ENCODE assay signal across 24 cellular contexts in the genomic region with DNA sequence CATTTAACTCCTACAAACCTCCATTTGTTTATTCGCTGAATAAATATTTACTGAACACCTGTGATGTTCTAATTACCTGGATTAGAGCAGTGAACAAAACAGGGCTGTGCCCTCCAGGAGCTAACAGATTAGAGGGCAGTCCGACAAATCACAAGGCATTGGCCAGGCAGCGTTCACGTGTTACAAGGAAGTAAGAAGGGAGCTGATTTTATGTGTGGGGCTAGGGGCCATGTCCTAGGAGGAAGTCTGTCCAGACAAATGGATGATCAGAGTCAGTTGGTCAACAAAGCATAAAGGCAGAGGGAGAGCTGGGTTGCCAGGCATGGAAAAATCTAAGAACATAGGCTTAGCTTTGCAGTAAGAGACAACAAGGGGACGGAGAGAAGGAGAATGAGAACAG. TPM values are rescaled to one million over a fixed set of nuclear protein-coding genes. Genes with fewer than 3 reads are reported as not detected.
DNase-seq lines count a peak whose midpoint lies in the region; ATAC-seq, FAIRE-seq and TF ChIP-seq lines count a peak whose summit lies in the region.
"Had no signal": no experiment of that assay in that cellular context is flagged by ENCODE, and none has a peak within 500 bp of the region (broad histone marks: within the 10 kb centered on the region; RNA-seq: fewer than 3 reads in every experiment).

No MANE protein-coding gene starts in this region.

- H2AK5ac ChIP-seq in H1 (ENCODE audit: low read depth, low read length), result no peak overlapping the region

- TF ChIP-seq CTCF in H1 (IDR thresholded peaks at IDR 0.05; ENCODE audit: control extremely low read depth in 1 of 3, insufficient read depth in 1 of 3, low read depth in 1 of 3, low read length in 3 of 3), result no peak
- TF ChIP-seq CTCF in mucosa of descending colon (IDR thresholded peaks at IDR 0.05), result no peak

- no peak overlapping the region for H3K23ac ChIP-seq in H1 (ENCODE audit: insufficient read length)

- no peak overlapping the region for H4K91ac ChIP-seq in H1 (replicated peaks; ENCODE audit: insufficient read length, low read length)

- DNase-seq in NCI-H748 (lab: John Stamatoyannopoulos, UW; ENCODE audit: unreplicated experiment), result peak; percentile 20
- no peak for DNase-seq in NCI-H748 treated with DMSO at 0.1 percent for 48 hours (lab: John Stamatoyannopoulos, UW)
- DNase-seq in H1 (ENCODE audit: low read depth in 1 of 2, low spot score in 2 of 2), result no peak
- no peak for DNase-seq in mucosa of descending colon
- no peak for DNase-seq in AG08395 (ENCODE audit: low spot score)
- DNase-seq in NCI-H774 (lab: John Stamatoyannopoulos, UW), result no peak
- DNase-seq: 8988T; ACHN; CD4-positive, alpha-beta T cell; CD8-positive, alpha-beta memory T cell; DMS 273 treated with DMSO at 0.1 percent for 48 hours; DMS79; EL; GDM1; HFFc6 had no signal

- H3K23me2 ChIP-seq in H1 (ENCODE audit: low read depth, low read length), result no peaks in the 10 kb centered on the region

- H3K9me3 ChIP-seq in BLaER1 treated with 17β-estradiol and CSF1 and Interleukin-3, amounts not matched to agents 10 nM and 100 nM (replicated peaks in 1 of 11), result peaks cover 0 to 6% (median 0%) of the 10 kb centered on the region in 11 experiments; a peak in 1 of 22 replicates
- H3K9me3 ChIP-seq in H1 (ENCODE audit: insufficient read depth in 2 of 2, low read depth in 1 of 2, low read length in 1 of 2), result no peaks in the 10 kb centered on the region
- no peaks in the 10 kb centered on the region for H3K9me3 ChIP-seq in mucosa of descending colon
- H3K9me3 ChIP-seq: A549, HAP-1 had no signal

- no peaks in the 10 kb centered on the region for H3K79me1 ChIP-seq in H1 (ENCODE audit: low read depth, low read length)

- H2BK120ac ChIP-seq in H1 (replicated peaks; ENCODE audit: low read depth, low read length), result no peak overlapping the region

- H3K14ac ChIP-seq in H1 (ENCODE audit: insufficient read length), result no peak overlapping the region

- H4K5ac ChIP-seq in H1 (ENCODE audit: insufficient read length, low read depth, low read length), result no peak overlapping the region

- no peak overlapping the region for H2BK20ac ChIP-seq in H1 (ENCODE audit: low read length)

- no peak overlapping the region for H2BK12ac ChIP-seq in H1 (ENCODE audit: low read depth, low read length)

- no peak overlapping the region for H3K56ac ChIP-seq in H1 (replicated peaks; ENCODE audit: insufficient read length, low read depth, low read length)

- CTCF ChIA-PET in H1 (lab: Charles Lee; ENCODE audit: partially characterized antibody), result interaction anchor here (0.9 to 2.0 kb wide), 4 partner anchors 10 to 60 kb away, joined by 3 to 9 read pairs (median 6); no protein-coding TSS in a partner anchor

- peak overlapping the region in 8 of 11 experiments; percentile 21 to 65 (median 46); a peak in 15 of 22 replicates for H3K4me2 ChIP-seq in BLaER1 treated with 17β-estradiol and CSF1 and Interleukin-3, amounts not matched to agents 10 nM and 100 nM
- H3K4me2 ChIP-seq in H1 (ENCODE audit: insufficient read depth in 1 of 2, low read depth in 2 of 2, low read length in 2 of 2), result no peak overlapping the region
- H3K4me2 ChIP-seq: A549, GM23338 had no signal

- ATAC-seq in mucosa of descending colon (peak; percentile 65), GM19467 (IDR thresholded peaks at IDR 0.05; ENCODE audit: unreplicated experiment) (no peak)
- ATAC-seq: A549, GM12878, GM23338 had no signal

- H3K4me3 ChIP-seq in BLaER1 treated with 17β-estradiol and CSF1 and Interleukin-3, amounts not matched to agents 10 nM and 100 nM, result no peak overlapping the region
- no peak overlapping the region for H3K4me3 ChIP-seq in H1 (ENCODE audit: extremely low read depth in 1 of 4, insufficient read depth in 2 of 4, low read depth in 3 of 4, low read length in 4 of 4)
- H3K4me3 ChIP-seq in mucosa of descending colon, result no peak overlapping the region
- H3K4me3 ChIP-seq: A549, GM12878, GM23338, HAP-1 had no signal

- intact Hi-C loops in mucosa of descending colon (cut with DNase I, micrococcal nuclease), result no loop called here

- TF ChIP-seq POLR2A in H1 (IDR thresholded peaks at IDR 0.05; ENCODE audit: control extremely low read depth in 1 of 2, low read depth in 2 of 2, low read length in 2 of 2), result no peak

- H2BK5ac ChIP-seq in H1 (ENCODE audit: low read depth, low read length), result no peak overlapping the region

- no peaks in the 10 kb centered on the region for H4K20me1 ChIP-seq in BLaER1 treated with 17β-estradiol and CSF1 and Interleukin-3, amounts not matched to agents 10 nM and 100 nM
- no peaks in the 10 kb centered on the region for H4K20me1 ChIP-seq in H1 (replicated peaks in 1 of 2; ENCODE audit: control insufficient read depth in 1 of 2, insufficient read depth in 2 of 2, low read length in 2 of 2)

- H3K27me3 ChIP-seq in BLaER1 treated with 17β-estradiol and CSF1 and Interleukin-3, amounts not matched to agents 10 nM and 100 nM, result no peaks in the 10 kb centered on the region
- H3K27me3 ChIP-seq in H1 (replicated peaks in 1 of 4; ENCODE audit: control insufficient read depth in 3 of 4, extremely low read depth in 1 of 4, insufficient read depth in 3 of 4, low read length in 3 of 4), result no peaks in the 10 kb centered on the region

- H3K36me3 ChIP-seq in BLaER1 treated with 17β-estradiol and CSF1 and Interleukin-3, amounts not matched to agents 10 nM and 100 nM, result no peaks in the 10 kb centered on the region
- no peaks in the 10 kb centered on the region for H3K36me3 ChIP-seq in H1 (ENCODE audit: control insufficient read depth in 2 of 4, insufficient read depth in 4 of 4, low read length in 3 of 4)
- H3K36me3 ChIP-seq in mucosa of descending colon (ENCODE audit: low read depth), result no peaks in the 10 kb centered on the region
- H3K36me3 ChIP-seq: HAP-1 had no signal

- 87% methylated on average over 5 of the region's 5 CpGs; no CpG with 5 or more reads in 1 of the 2 experiments for WGBS in H1 (ENCODE audit: extremely low coverage in 1 of 2, insufficient coverage in 1 of 2, insufficient read length in 1 of 2, insufficient replicate concordance in 2 of 2, low coverage in 1 of 2, low lambda C conversion rate in 2 of 2, missing lambda C conversion rate in 1 of 2), 2 experiments

- no peak for TF ChIP-seq EP300 in H1 (IDR thresholded peaks at IDR 0.05; ENCODE audit: borderline replicate concordance in 1 of 2, low read depth in 2 of 2, low read length in 2 of 2)

- no peak overlapping the region for H4K8ac ChIP-seq in H1 (ENCODE audit: extremely low read depth, insufficient read depth, low read length)

- TF ChIP-seq RAD21 in H1 (IDR thresholded peaks at IDR 0.05 in 1 of 2, conservative IDR thresholded peaks at IDR 0.05 in 1 of 2; ENCODE audit: low read depth in 2 of 2, low read length in 2 of 2), result no peak

- no peak for FAIRE-seq in H1 (lab: Jason Lieb, UNC)
- FAIRE-seq: A549, D721Med, GM12878, GM19239, H54 had no signal

- H2BK15ac ChIP-seq in H1 (ENCODE audit: low read length), result no peak overlapping the region

- H3K79me2 ChIP-seq in H1 (ENCODE audit: control insufficient read depth in 1 of 2, insufficient read depth in 2 of 2, low read length in 2 of 2), result no peaks in the 10 kb centered on the region

- H3K27ac ChIP-seq in BLaER1 treated with 17β-estradiol and CSF1 and Interleukin-3, amounts not matched to agents 10 nM and 100 nM, result no peak overlapping the region
- no peak overlapping the region for H3K27ac ChIP-seq in H1 (ENCODE audit: low read depth, low read length)
- H3K27ac ChIP-seq: A549 had no signal

- H3K4ac ChIP-seq in H1 (replicated peaks; ENCODE audit: insufficient read length, low read depth, low read length), result no peak overlapping the region

- H2AFZ ChIP-seq in H1 (ENCODE audit: low read length), result 0 out of 2 replicates have a peak overlapping the region, but pooled peaks have one; percentile 13
- H2AFZ ChIP-seq: GM23338 had no signal

- H3K4me1 ChIP-seq in BLaER1 treated with 17β-estradiol and CSF1 and Interleukin-3, amounts not matched to agents 10 nM and 100 nM, result peaks cover 22 to 46% (median 36%) of the 10 kb centered on the region in 10 experiments
- peaks cover 0 to 16% (median 7%) of the 10 kb centered on the region in 4 experiments; a peak in 5 of 7 replicates for H3K4me1 ChIP-seq in H1 (replicated peaks in 1 of 4; ENCODE audit: control insufficient read depth in 3 of 4, insufficient read depth in 4 of 4, low read length in 3 of 4)
- H3K4me1 ChIP-seq in mucosa of descending colon (ENCODE audit: low read depth), result no peaks in the 10 kb centered on the region
- H3K4me1 ChIP-seq: A549, HAP-1 had no signal

- H3K9ac ChIP-seq in BLaER1 treated with 17β-estradiol and CSF1 and Interleukin-3, amounts not matched to agents 10 nM and 100 nM, result no peak overlapping the region
- H3K9ac ChIP-seq in H1 (replicated peaks in 1 of 4; ENCODE audit: extremely low read depth in 1 of 4, low read depth in 3 of 4, low read length in 3 of 4), result no peak overlapping the region

- no peak overlapping the region for H3K18ac ChIP-seq in H1 (ENCODE audit: extremely low read depth, low read length)

- POLR2A ChIA-PET in H1 (lab: Charles Lee; ENCODE audit: partially characterized antibody), result no interaction called here

TF ChIP-seq in H1, 55 proteins besides CTCF, POLR2A, EP300 and RAD21 (continues in another document):
- TF ChIP-seq CHD2 (IDR thresholded peaks at IDR 0.05; ENCODE audit: low read length) (no peak), SP4 (IDR thresholded peaks at IDR 0.05; ENCODE audit: low read length) (no peak), PHF8 (conservative IDR thresholded peaks at IDR 0.05; ENCODE audit: low read depth, low read length) (no peak), SP1 (IDR thresholded peaks at IDR 0.05; ENCODE audit: low read depth, low read length) (no peak), BRCA1 (IDR thresholded peaks at IDR 0.05; ENCODE audit: low read depth, low read length) (no peak)

RNA-seq across cellular contexts. Expression of a gene that starts 57.3 kb away (rescaled TPM):
- total RNA-seq in H1 (2021; fragmentation: NEBNext Ultra II Directional; extraction: Animal tissue kit (Norgen Biotek cat#: 25700)), result 8.1 and 9.9 TPM in 2 replicates
- 10.9 and 12.2 TPM in 2 replicates for polyA plus RNA-seq in H1 (2011; rRNA removed)
- polyA plus RNA-seq in H1 (2011; cell fraction: cytosol; rRNA removed), result 8.9 TPM
- polyA plus RNA-seq in H1 (2011; cell fraction: nucleus; rRNA removed), result 10.9 TPM
- polyA plus RNA-seq in H1 (2012, experiment 1 of 2), result 8.6 to 10.5 TPM (median 9.6 TPM) in 4 replicates
- 8.1 TPM for polyA plus RNA-seq in H1 (2012, experiment 2 of 2)
- polyA plus RNA-seq in H1 (2013, experiment 1 of 2), result 12.5 TPM
- polyA plus RNA-seq in H1 (2013, experiment 2 of 2), result 13.6 TPM
- 11.9 and 13.3 TPM in 2 replicates for polyA minus RNA-seq in H1 (2011; rRNA and poly(A)+ RNA removed)
- polyA minus RNA-seq in H1 (2011; cell fraction: cytosol; rRNA and poly(A)+ RNA removed), result 7.4 TPM
- polyA minus RNA-seq in H1 (2011; cell fraction: nucleus; rRNA and poly(A)+ RNA removed), result 6.3 TPM
- 100 to 1,000 TPM in 1 of 3 donors, 10 to 100 TPM in 2; 37.2 to 115 (median 51.2) TPM for total RNA-seq in mucosa of descending colon

Comparison
In these comparisons a context has a peak if more than half of its experiments do, and no peak if none do; other contexts are left out.
1. H3K4me2 ChIP-seq: peak in BLaER1 treated with 17β-estradiol and CSF1 and Interleukin-3, amounts not matched to agents 10 nM and 100 nM (8 of 11); none in H1 (0 of 2).